In genomic region chr7:99579281-99579955, GRCh38 we compare ENCODE assay signal across 8 cellular contexts. TPM values are rescaled to one million over a fixed set of nuclear protein-coding genes. Genes with fewer than 3 reads are reported as not detected.
A peak's percentile ranks its signal among the peaks of the same experiment; 100 is the strongest.
DNase-seq lines count a peak whose midpoint lies in the region; ATAC-seq, FAIRE-seq and TF ChIP-seq lines count a peak whose summit lies in the region.

No MANE protein-coding gene starts in this region.

- no peak for DNase-seq in NT2/D1 (ENCODE audit: low read depth, low spot score)
- DNase-seq in epithelial cell of proximal tubule (ENCODE audit: low read depth): no peak
- DNase-seq in pancreas: no peak
- no peak for DNase-seq in omental fat pad (ENCODE audit: low spot score)
- DNase-seq in GM19240 (ENCODE audit: insufficient read length, low spot score): no peak
- DNase-seq in NCI-H226: no peak

- H3K4me1 ChIP-seq in BLaER1 treated with 17β-estradiol and CSF1 and Interleukin-3, amounts not matched to agents 10 nM and 100 nM: peaks cover 15 to 40% (median 32%) of the 10 kb centered on the region in 10 experiments
- H3K4me1 ChIP-seq in NT2/D1 (ENCODE audit: insufficient read depth, insufficient read length): no peaks in the 10 kb centered on the region
- H3K4me1 ChIP-seq in pancreas: no peaks in the 10 kb centered on the region

- H3K4me3 ChIP-seq in BLaER1 treated with 17β-estradiol and CSF1 and Interleukin-3, amounts not matched to agents 10 nM and 100 nM: peak overlapping the region; percentile 59 to 73 (median 62)
- peak overlapping the region; percentile 54 for H3K4me3 ChIP-seq in NT2/D1 (ENCODE audit: insufficient read length, low read depth)
- peak overlapping the region; percentile 64 for H3K4me3 ChIP-seq in epithelial cell of proximal tubule (ENCODE audit: low read depth, low read length)
- peak overlapping the region in 3 of 4 donors; percentile 34 to 61 (median 50) for H3K4me3 ChIP-seq in pancreas

- H4K20me1 ChIP-seq in BLaER1 treated with 17β-estradiol and CSF1 and Interleukin-3, amounts not matched to agents 10 nM and 100 nM: peaks cover 0 to 14% (median 0%) of the 10 kb centered on the region in 11 experiments; a peak in 3 of 22 replicates

- TF ChIP-seq CTCF in epithelial cell of proximal tubule (conservative IDR thresholded peaks at IDR 0.05; ENCODE audit: low read depth, low read length) (no peak), pancreas (IDR thresholded peaks at IDR 0.05) (no peak), omental fat pad (IDR thresholded peaks at IDR 0.05) (no peak)

- WGBS in pancreas, 2 donors: 28 to 31% methylated on average over 10 of the region's 10 CpGs

- peak overlapping the region; percentile 90 to 100 (median 97) for H3K4me2 ChIP-seq in BLaER1 treated with 17β-estradiol and CSF1 and Interleukin-3, amounts not matched to agents 10 nM and 100 nM

- ATAC-seq in pancreas: no peak
- no peak for ATAC-seq in HG03378 (IDR thresholded peaks at IDR 0.05; ENCODE audit: unreplicated experiment)
- ATAC-seq in omental fat pad (ENCODE audit: low FRiP score): no peak

- intact Hi-C loops in pancreas (cut with DNase I): no loop called here

- no peak for FAIRE-seq in pancreas (lab: Jason Lieb, UNC)

- peak overlapping the region in 9 of 11 experiments; percentile 40 to 72 (median 62); a peak in 13 of 22 replicates for H3K27ac ChIP-seq in BLaER1 treated with 17β-estradiol and CSF1 and Interleukin-3, amounts not matched to agents 10 nM and 100 nM
- H3K27ac ChIP-seq in pancreas: no peak overlapping the region

- H3K9ac ChIP-seq in BLaER1 treated with 17β-estradiol and CSF1 and Interleukin-3, amounts not matched to agents 10 nM and 100 nM: peak overlapping the region; percentile 56 to 79 (median 74)
- peak overlapping the region; percentile 82 for H3K9ac ChIP-seq in NT2/D1 (ENCODE audit: insufficient read length, low read depth)

- H3K36me3 ChIP-seq in BLaER1 treated with 17β-estradiol and CSF1 and Interleukin-3, amounts not matched to agents 10 nM and 100 nM: peaks cover 3 to 13% (median 8%) of the 10 kb centered on the region in 11 experiments; a peak in 13 of 22 replicates
- H3K36me3 ChIP-seq in NT2/D1 (ENCODE audit: insufficient read depth, insufficient read length, low read length) (peaks cover 7% of the 10 kb centered on the region), pancreas (no peaks in the 10 kb centered on the region)

- H3K9me3 ChIP-seq in BLaER1 treated with 17β-estradiol and CSF1 and Interleukin-3, amounts not matched to agents 10 nM and 100 nM (replicated peaks in 1 of 11): no peaks in the 10 kb centered on the region
- H3K9me3 ChIP-seq in NT2/D1 (ENCODE audit: insufficient read depth, low read length) (no peaks in the 10 kb centered on the region), pancreas (no peaks in the 10 kb centered on the region)

- no peaks in the 10 kb centered on the region for H3K27me3 ChIP-seq in BLaER1 treated with 17β-estradiol and CSF1 and Interleukin-3, amounts not matched to agents 10 nM and 100 nM
- no peaks in the 10 kb centered on the region for H3K27me3 ChIP-seq in NT2/D1 (ENCODE audit: insufficient read depth, insufficient read length)
- no peaks in the 10 kb centered on the region for H3K27me3 ChIP-seq in pancreas

RNA-seq across cellular contexts. Expression of gene TMEM225B, which starts 18.6 kb away (rescaled TPM):
- total RNA-seq in epithelial cell of proximal tubule (0.17 and 0.43 TPM in 2 replicates), pancreas (1 to 10 TPM in 1 of 6 donors, under 1 TPM in 5; 0.16 to 1.1 (median 0.48) TPM), omental fat pad (1 to 10 TPM in 1 of 4 donors, under 1 TPM in 3; 0.82 to 1.8 (median 0.89) TPM)
- 1 to 10 TPM; 1.2 to 1.5 TPM for polyA plus RNA-seq in pancreas

RNA-seq across cellular contexts. Expression of gene ZNF655, which starts 21.0 kb away (rescaled TPM):
- total RNA-seq in epithelial cell of proximal tubule: 31.5 and 53.8 TPM in 2 replicates
- 10 to 100 TPM; 23.2 to 41.8 (median 29.7) TPM for total RNA-seq in pancreas
- polyA plus RNA-seq in pancreas: 10 to 100 TPM; 42.8 to 45.2 TPM
- 100 to 1,000 TPM; 104 to 164 (median 109) TPM for total RNA-seq in omental fat pad

RNA-seq across cellular contexts. Expression of gene FAM200A, which starts 27.5 kb away (rescaled TPM):
- 6.0 and 6.2 TPM in 2 replicates for total RNA-seq in epithelial cell of proximal tubule
- 1 to 10 TPM; 1.7 to 4.1 (median 2.3) TPM for total RNA-seq in pancreas
- polyA plus RNA-seq in pancreas: 1 to 10 TPM; 2.3 to 4.3 TPM
- 1 to 10 TPM; 2.8 to 5.8 (median 3.3) TPM for total RNA-seq in omental fat pad

RNA-seq across cellular contexts. Expression of gene ZSCAN25, which starts 37.3 kb away (rescaled TPM):
- total RNA-seq in epithelial cell of proximal tubule (7.4 and 11.0 TPM in 2 replicates), pancreas (10 to 100 TPM in 1 of 6 donors, 1 to 10 TPM in 5; 7.4 to 12.8 (median 8.2) TPM), omental fat pad (10 to 100 TPM in 3 of 4 donors, 1 to 10 TPM in 1; 9.1 to 21.0 (median 15.0) TPM)
- polyA plus RNA-seq in pancreas: 1 to 10 TPM; 4.7 to 5.8 TPM

Comparison
In these comparisons a context has a peak if more than half of its experiments do, and no peak if none do; other contexts are left out.
1. H3K27ac ChIP-seq: peak in BLaER1 treated with 17β-estradiol and CSF1 and Interleukin-3, amounts not matched to agents 10 nM and 100 nM (9 of 11); none in pancreas (0 of 4).
2. Peak in every context shown above with its lines, with median percentiles within 50 percentile points of each other: H3K4me3 ChIP-seq.